ENCODE assay signal across 1 cellular context in the genomic region with DNA sequence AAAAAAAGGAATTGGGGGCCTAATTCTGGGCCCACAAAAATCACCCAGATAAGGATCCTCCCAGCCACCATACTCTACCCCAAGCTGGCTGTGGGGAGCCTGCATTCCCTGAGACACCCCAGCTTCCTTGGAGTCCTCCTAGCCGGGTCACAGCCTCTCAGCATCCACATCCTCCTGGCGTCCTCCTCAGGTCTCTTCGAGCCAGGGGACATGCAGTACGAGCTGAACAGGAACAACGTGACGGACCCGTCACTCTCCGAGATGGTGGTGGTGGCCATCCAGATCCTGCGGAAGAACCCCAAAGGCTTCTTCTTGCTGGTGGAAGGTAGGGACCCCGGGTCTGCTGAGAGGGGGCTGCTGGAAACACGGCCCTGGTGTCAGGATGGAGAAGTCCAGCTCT.
TF ChIP-seq lines count a peak whose summit lies in the region.

No MANE protein-coding gene starts in this region.

TF ChIP-seq in IMR-90, 13 proteins besides CTCF, POLR2A, EP300 and RAD21:
- TF ChIP-seq SMC3 (IDR thresholded peaks at IDR 0.05; ENCODE audit: low read depth, low read length) (no peak), NFE2L2 (IDR thresholded peaks at IDR 0.05; ENCODE audit: low read depth, low read length) (no peak), CEBPB (IDR thresholded peaks at IDR 0.05; ENCODE audit: low read depth, low read length) (no peak), MAZ (IDR thresholded peaks at IDR 0.05; ENCODE audit: borderline replicate concordance, low read depth, low read length) (no peak), RCOR1 (IDR thresholded peaks at IDR 0.05; ENCODE audit: insufficient replicate concordance, low read length) (no peak), CHD1 (IDR thresholded peaks at IDR 0.05; ENCODE audit: low read depth, low read length) (no peak), RFX5 (IDR thresholded peaks at IDR 0.05; ENCODE audit: low read depth, low read length) (no peak), FOS (IDR thresholded peaks at IDR 0.05; ENCODE audit: low read depth, low read length) (no peak), MXI1 (IDR thresholded peaks at IDR 0.05; ENCODE audit: borderline replicate concordance, low read depth, low read length) (no peak), MAFK (IDR thresholded peaks at IDR 0.05; ENCODE audit: low read depth, low read length) (no peak)
- TF ChIP-seq, protein P1, sequence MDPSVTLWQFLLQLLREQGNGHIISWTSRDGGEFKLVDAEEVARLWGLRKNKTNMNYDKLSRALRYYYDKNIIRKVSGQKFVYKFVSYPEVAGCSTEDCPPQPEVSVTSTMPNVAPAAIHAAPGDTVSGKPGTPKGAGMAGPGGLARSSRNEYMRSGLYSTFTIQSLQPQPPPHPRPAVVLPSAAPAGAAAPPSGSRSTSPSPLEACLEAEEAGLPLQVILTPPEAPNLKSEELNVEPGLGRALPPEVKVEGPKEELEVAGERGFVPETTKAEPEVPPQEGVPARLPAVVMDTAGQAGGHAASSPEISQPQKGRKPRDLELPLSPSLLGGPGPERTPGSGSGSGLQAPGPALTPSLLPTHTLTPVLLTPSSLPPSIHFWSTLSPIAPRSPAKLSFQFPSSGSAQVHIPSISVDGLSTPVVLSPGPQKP (IDR thresholded peaks at IDR 0.05; ENCODE audit: borderline replicate concordance, low read depth, low read length), result no peak
- TF ChIP-seq, protein P2, sequence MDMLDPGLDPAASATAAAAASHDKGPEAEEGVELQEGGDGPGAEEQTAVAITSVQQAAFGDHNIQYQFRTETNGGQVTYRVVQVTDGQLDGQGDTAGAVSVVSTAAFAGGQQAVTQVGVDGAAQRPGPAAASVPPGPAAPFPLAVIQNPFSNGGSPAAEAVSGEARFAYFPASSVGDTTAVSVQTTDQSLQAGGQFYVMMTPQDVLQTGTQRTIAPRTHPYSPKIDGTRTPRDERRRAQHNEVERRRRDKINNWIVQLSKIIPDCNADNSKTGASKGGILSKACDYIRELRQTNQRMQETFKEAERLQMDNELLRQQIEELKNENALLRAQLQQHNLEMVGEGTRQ (IDR thresholded peaks at IDR 0.05; ENCODE audit: low read depth, low read length), result no peak
TF ChIP-seq in IMR-90: peak in this region for 0.
